9 cellular contexts compared by ENCODE assay signal in the genomic region with DNA sequence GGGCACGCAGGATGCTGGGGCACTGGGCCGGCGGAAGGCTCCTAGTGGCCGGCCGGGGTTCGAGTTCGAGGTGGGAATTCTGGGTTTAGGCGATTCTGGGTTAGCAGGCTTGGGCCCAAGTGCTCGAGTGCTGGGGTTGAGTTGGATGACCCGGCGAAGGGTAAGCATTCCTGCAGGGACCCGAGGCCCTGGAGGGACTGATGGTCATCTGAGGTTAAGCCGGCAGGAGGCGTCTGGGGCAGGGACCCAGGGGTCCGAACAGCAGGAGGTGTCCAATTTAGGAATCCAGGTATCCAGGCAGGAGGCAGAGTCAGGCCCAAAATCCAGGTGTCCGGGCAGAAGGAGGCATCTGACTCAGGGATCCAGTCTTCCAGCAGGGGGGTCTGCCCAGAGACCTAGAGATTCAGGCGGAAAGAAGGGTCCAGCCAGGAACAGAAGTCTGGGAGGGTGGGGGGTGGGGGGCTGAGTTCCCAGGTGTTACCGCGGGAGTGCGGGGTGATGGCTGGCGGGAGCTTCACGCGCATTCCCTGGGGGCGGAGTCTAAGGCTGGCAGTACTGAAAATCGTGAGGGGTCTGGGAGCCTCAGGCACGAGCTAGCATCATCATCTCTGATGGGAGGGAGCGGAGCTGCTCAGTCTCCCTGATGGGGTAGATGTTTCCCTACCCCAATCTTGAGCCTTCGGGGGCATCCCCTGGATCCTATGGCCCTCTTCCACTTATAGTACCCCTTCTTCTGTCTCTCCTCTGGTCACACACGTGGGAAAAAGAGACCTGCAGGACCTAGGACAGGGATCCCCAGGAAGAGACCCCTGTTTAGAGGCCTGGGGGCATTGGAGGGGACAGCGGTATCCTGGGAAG. TPM values are rescaled to one million over a fixed set of nuclear protein-coding genes. Genes with fewer than 3 reads are reported as not detected.
DNase-seq lines count a peak whose midpoint lies in the region; ATAC-seq and TF ChIP-seq lines count a peak whose summit lies in the region.
"Had no signal": no experiment of that assay in that cellular context is flagged by ENCODE, and none has a peak within 500 bp of the region (broad histone marks: within the 10 kb centered on the region; RNA-seq: fewer than 3 reads in every experiment).

No MANE protein-coding gene starts in this region.

- peaks cover 3% of the 10 kb centered on the region; the same call in 2 of the 3 replicates for H3K9me3 Mint-ChIP-seq in GM23338
- no peaks in the 10 kb centered on the region for H3K9me3 Mint-ChIP-seq in activated T-helper 17 cell treated with anti-CD3 and anti-CD28 coated beads, Interleukin-2, amount 50 U/mL, for 72 hours

- H2AFZ ChIP-seq in GM23338: peak overlapping the region; percentile 84; the same call in 1 of the 2 replicates

- WGBS in upper lobe of left lung, 2 donors: 40 to 77% methylated on average over 12 to 30 of the region's 30 CpGs

- H3K27me3 Mint-ChIP-seq in GM23338 (ENCODE audit: insufficient read depth, low read depth, poor library complexity): peaks cover 33% of the 10 kb centered on the region
- no peaks in the 10 kb centered on the region for H3K27me3 Mint-ChIP-seq in activated T-helper 17 cell treated with anti-CD3 and anti-CD28 coated beads, Interleukin-2, amount 50 U/mL, for 72 hours

- H3K36me3 Mint-ChIP-seq in GM23338 (ENCODE audit: low read depth): peaks cover 5% of the 10 kb centered on the region; the same call in 1 of the 3 replicates
- no peaks in the 10 kb centered on the region for H3K36me3 Mint-ChIP-seq in activated T-helper 17 cell treated with anti-CD3 and anti-CD28 coated beads, Interleukin-2, amount 50 U/mL, for 72 hours (ENCODE audit: low read depth)

- TF ChIP-seq POLR2A in upper lobe of left lung (IDR thresholded peaks at IDR 0.05): no peak

- no peak for TF ChIP-seq EP300 in upper lobe of left lung (IDR thresholded peaks at IDR 0.05)

- CTCF ChIA-PET in AG04450 (lab: Charles Lee): interaction anchor here (0.6 to 7.4 kb wide), 5 partner anchors 27 to 214 kb away, joined by 4 to 168 read pairs (median 4); a partner anchor contains a TSS

- peak overlapping the region; percentile 90 for H3K27ac Mint-ChIP-seq in GM23338
- no peak overlapping the region for H3K27ac Mint-ChIP-seq in activated T-helper 17 cell treated with anti-CD3 and anti-CD28 coated beads, Interleukin-2, amount 50 U/mL, for 72 hours

- no peak overlapping the region for H3K27ac ChIP-seq in AG04450 (ENCODE audit: low read depth, low read length)
- H3K27ac ChIP-seq in GM23338 (ENCODE audit: low read depth): no peak overlapping the region
- peak overlapping the region in 3 of 4 donors; percentile 1 to 81 (median 38) for H3K27ac ChIP-seq in upper lobe of left lung

- H3K4me2 ChIP-seq in GM23338: peak overlapping the region; percentile 89

- no peaks in the 10 kb centered on the region for H3K9me3 ChIP-seq in AG04450 (ENCODE audit: control insufficient read depth, insufficient read depth, low read length)
- H3K9me3 ChIP-seq in upper lobe of left lung: no peaks in the 10 kb centered on the region

- H3K4me3 Mint-ChIP-seq in GM23338: peak overlapping the region; percentile 92
- peak overlapping the region; percentile 92 for H3K4me3 Mint-ChIP-seq in activated T-helper 17 cell treated with anti-CD3 and anti-CD28 coated beads, Interleukin-2, amount 50 U/mL, for 72 hours

- H3K4me1 ChIP-seq in GM23338 (ENCODE audit: insufficient read depth): peaks cover 18% of the 10 kb centered on the region
- peaks cover 29 to 52% (median 34%) of the 10 kb centered on the region in 4 donors for H3K4me1 ChIP-seq in upper lobe of left lung

- no peaks in the 10 kb centered on the region for H3K79me2 ChIP-seq in GM23338 (replicated peaks; ENCODE audit: insufficient read depth)

- peak overlapping the region; percentile 77 for H3K4me3 ChIP-seq in AG04450 (ENCODE audit: low read depth, low read length)
- H3K4me3 ChIP-seq in GM23338: peak overlapping the region; percentile 94
- peak overlapping the region; percentile 27 to 56 (median 48) for H3K4me3 ChIP-seq in upper lobe of left lung

- H3K36me3 ChIP-seq in GM23338 (ENCODE audit: insufficient read depth) (no peaks in the 10 kb centered on the region), upper lobe of left lung (no peaks in the 10 kb centered on the region)

- DNase-seq in AG04450 (ENCODE audit: low read depth, low spot score) (no peak), GM23338 (ENCODE audit: low spot score) (peak; percentile 72), left kidney (ENCODE audit: low read depth, low spot score) (peak; percentile 57), upper lobe of left lung (no peak), NCI-H510A treated with DMSO at 0.1 percent for 48 hours (lab: John Stamatoyannopoulos, UW) (no peak)

- POLR2A ChIA-PET in AG04450 (lab: Yijun Ruan, JAX): no interaction called here

- peaks cover 34% of the 10 kb centered on the region for H3K4me1 Mint-ChIP-seq in GM23338
- peaks cover 13% of the 10 kb centered on the region for H3K4me1 Mint-ChIP-seq in activated T-helper 17 cell treated with anti-CD3 and anti-CD28 coated beads, Interleukin-2, amount 50 U/mL, for 72 hours

- H4K20me1 ChIP-seq in GM23338 (replicated peaks; ENCODE audit: insufficient read depth): no peaks in the 10 kb centered on the region

- ATAC-seq in GM23338 (no peak; the same call in 1 of the 3 replicates), upper lobe of left lung (ENCODE audit: low FRiP score in 2 of 2) (no peak), HG03025 (IDR thresholded peaks at IDR 0.05; ENCODE audit: low FRiP score, unreplicated experiment) (no peak), HG02798 (IDR thresholded peaks at IDR 0.05; ENCODE audit: poor library complexity, unreplicated experiment) (no peak)
- peak; percentile 1 for ATAC-seq in activated T-helper 17 cell treated with anti-CD3 and anti-CD28 coated beads, Interleukin-2, amount 50 U/mL, for 72 hours (replicated peaks)

- H3F3A ChIP-seq in GM23338 (replicated peaks; ENCODE audit: low read depth): peaks cover 7% of the 10 kb centered on the region; the same call in 1 of the 2 replicates

- H3K27me3 ChIP-seq in AG04450 (ENCODE audit: control insufficient read depth, insufficient read depth, low read length) (no peaks in the 10 kb centered on the region), GM23338 (ENCODE audit: insufficient read depth) (no peaks in the 10 kb centered on the region), upper lobe of left lung (no peaks in the 10 kb centered on the region)

- no peaks in the 10 kb centered on the region for H3K9me2 ChIP-seq in GM23338 (ENCODE audit: insufficient read depth)

- peak; percentile 43 for TF ChIP-seq CTCF in AG04450 (IDR thresholded peaks at IDR 0.05; ENCODE audit: low read depth, low read length)
- peak; percentile 32 to 40 for TF ChIP-seq CTCF in GM23338 (conservative IDR thresholded peaks at IDR 0.05; ENCODE audit: low read depth in 2 of 2)
- peak in 3 of 6 experiments; percentile 0 to 21 (median 7) for TF ChIP-seq CTCF in upper lobe of left lung (IDR thresholded peaks at IDR 0.05)

TF ChIP-seq in GM23338, 12 proteins besides CTCF, POLR2A, EP300 and RAD21 (continues in another document):
- TF ChIP-seq EZH2phosphoT487 (IDR thresholded peaks at IDR 0.05; ENCODE audit: unreplicated experiment) (no peak), JUNB (IDR thresholded peaks at IDR 0.05; ENCODE audit: unreplicated experiment) (no peak), POLR2AphosphoS5 (IDR thresholded peaks at IDR 0.05; ENCODE audit: low read depth) (no peak), CREB1 (CRISPR knock-in tag; IDR thresholded peaks at IDR 0.05; ENCODE audit: low read depth) (no peak)

RNA-seq across cellular contexts. Expression of a gene that starts 0.6 kb away (rescaled TPM):
- polyA plus RNA-seq in AG04450 (2011; rRNA removed) (1.3 and 1.7 TPM in 2 replicates), GM23338 (2016; fragmentation: Nextera tagmentation; extraction: Ambion mirVana) (5.8 and 5.9 TPM in 2 replicates)
- polyA minus RNA-seq in AG04450 (2011; rRNA and poly(A)+ RNA removed): 1.7 and 2.2 TPM in 2 replicates
- total RNA-seq in GM23338 (2014; rRNA removed; shearing (Covaris generic)): 6.6 and 9.1 TPM in 2 replicates
- total RNA-seq in activated T-helper 17 cell treated with anti-CD3 and anti-CD28 coated beads, Interleukin-2, amount 50 U/mL, for 72 hours: under 1 TPM; 0.26 to 0.42 TPM
- 1 to 10 TPM in 2 of 6 donors, under 1 TPM in 3, not detected in 1; 0.39 to 1.6 (median 0.76) TPM for total RNA-seq in upper lobe of left lung

RNA-seq across cellular contexts. Expression of a gene that starts 9.9 kb away (rescaled TPM):
- not detected in 2 replicates for polyA plus RNA-seq in AG04450 (2011; rRNA removed)
- not detected in 2 replicates for polyA minus RNA-seq in AG04450 (2011; rRNA and poly(A)+ RNA removed)
- total RNA-seq in GM23338 (2014; rRNA removed; shearing (Covaris generic)): 1.2 and 2.8 TPM in 2 replicates
- polyA plus RNA-seq in GM23338 (2016; fragmentation: Nextera tagmentation; extraction: Ambion mirVana): 2.0 and 2.4 TPM in 2 replicates
- total RNA-seq in activated T-helper 17 cell treated with anti-CD3 and anti-CD28 coated beads, Interleukin-2, amount 50 U/mL, for 72 hours: not detected
- total RNA-seq in upper lobe of left lung: 10 to 100 TPM in 1 of 6 donors, 1 to 10 TPM in 5; 2.3 to 12.3 (median 5.5) TPM
- total RNA-seq: lung microvascular endothelial cell had no signal

RNA-seq across cellular contexts. Expression of a gene that starts 18.4 kb away (rescaled TPM):
- polyA plus RNA-seq in AG04450 (2011; rRNA removed): not detected in 2 replicates
- not detected in 2 replicates for polyA minus RNA-seq in AG04450 (2011; rRNA and poly(A)+ RNA removed)
- total RNA-seq in GM23338 (2014; rRNA removed; shearing (Covaris generic)): 0.49 TPM in 1 of 2 replicates, not detected in the other
- polyA plus RNA-seq in GM23338 (2016; fragmentation: Nextera tagmentation; extraction: Ambion mirVana): 0.66 TPM in 1 of 2 replicates, not detected in the other
- not detected for total RNA-seq in activated T-helper 17 cell treated with anti-CD3 and anti-CD28 coated beads, Interleukin-2, amount 50 U/mL, for 72 hours
- total RNA-seq in upper lobe of left lung: 1,000 to 10,000 TPM in 1 of 6 donors, 100 to 1,000 TPM in 5; 145 to 1,319 (median 555) TPM
- total RNA-seq: lung microvascular endothelial cell had no signal

RNA-seq across cellular contexts. Expression of a gene that starts 26.2 kb away (rescaled TPM):
- polyA plus RNA-seq in AG04450 (2011; rRNA removed) (7.6 TPM in 2 replicates), GM23338 (2016; fragmentation: Nextera tagmentation; extraction: Ambion mirVana) (7.4 and 8.2 TPM in 2 replicates)
- 9.3 and 13.7 TPM in 2 replicates for polyA minus RNA-seq in AG04450 (2011; rRNA and poly(A)+ RNA removed)
- total RNA-seq in GM23338 (2014; rRNA removed; shearing (Covaris generic)): 10.6 and 14.9 TPM in 2 replicates
- 10 to 100 TPM in 1 of 2 donors, 1 to 10 TPM in 1; 7.3 to 15.2 TPM for total RNA-seq in activated T-helper 17 cell treated with anti-CD3 and anti-CD28 coated beads, Interleukin-2, amount 50 U/mL, for 72 hours
- total RNA-seq in upper lobe of left lung: 100 to 1,000 TPM in 4 of 6 donors, 10 to 100 TPM in 2; 36.6 to 302 (median 118) TPM

RNA-seq across cellular contexts. Expression of a gene that starts 51.2 kb away (rescaled TPM):
- 0.32 and 0.35 TPM in 2 replicates for polyA plus RNA-seq in AG04450 (2011; rRNA removed)
- polyA minus RNA-seq in AG04450 (2011; rRNA and poly(A)+ RNA removed): 0.17 and 0.18 TPM in 2 replicates
- total RNA-seq in GM23338 (2014; rRNA removed; shearing (Covaris generic)): 4.9 and 5.4 TPM in 2 replicates
- polyA plus RNA-seq in GM23338 (2016; fragmentation: Nextera tagmentation; extraction: Ambion mirVana): 12.0 and 12.3 TPM in 2 replicates
- total RNA-seq in activated T-helper 17 cell treated with anti-CD3 and anti-CD28 coated beads, Interleukin-2, amount 50 U/mL, for 72 hours: 10 to 100 TPM; 26.0 to 43.4 TPM
- total RNA-seq in upper lobe of left lung: 10 to 100 TPM; 28.7 to 74.4 (median 44.1) TPM
- total RNA-seq: lung microvascular endothelial cell had no signal

Comparison
In these comparisons a context has a peak if more than half of its experiments do, and no peak if none do; other contexts are left out.
1. DNase-seq: peak in GM23338 (single experiment) and left kidney (single experiment); none in AG04450 (single experiment), upper lobe of left lung (0 of 2) and NCI-H510A treated with DMSO at 0.1 percent for 48 hours (single experiment).
2. H3K27ac ChIP-seq: peak in upper lobe of left lung (3 of 4); none in AG04450 (single experiment) and GM23338 (single experiment).
3. RNA of a gene that starts 18.4 kb away (total RNA-seq): 145 to 1,319 TPM in upper lobe of left lung; 0.49 TPM in GM23338 and not detected in activated T-helper 17 cell treated with anti-CD3 and anti-CD28 coated beads, Interleukin-2, amount 50 U/mL, for 72 hours; every median in the first group is over 10 times any median in the second.
4. Peak in every context shown above with its lines, with median percentiles within 50 percentile points of each other: H3K4me3 ChIP-seq.